In genomic region chr16:14632693-14633569, GRCh38 we compare ENCODE assay signal across 8 cellular contexts. TPM values are rescaled to one million over a fixed set of nuclear protein-coding genes. Genes with fewer than 3 reads are reported as not detected.
DNase-seq lines count a peak whose midpoint lies in the region; ATAC-seq, FAIRE-seq and TF ChIP-seq lines count a peak whose summit lies in the region.

Gene BFAR (plus strand): TSS chr16:14632951. CDS start chr16:14644347, 11,396 bp downstream.

- peak; percentile 83 for ATAC-seq in GM21786 (IDR thresholded peaks at IDR 0.05; ENCODE audit: unreplicated experiment)
- ATAC-seq in activated T-cell treated with anti-CD3 and anti-CD28 coated beads, Interleukin-2, amount 50 U/mL, for 72 hours (replicated peaks in 1 of 2) = peak; percentile 82 to 83

- H3K4me1 ChIP-seq in esophagus muscularis mucosa = peaks cover 45 to 78% (median 69%) of the 10 kb centered on the region in 4 donors

- no peaks in the 10 kb centered on the region for H3K27me3 Mint-ChIP-seq in activated T-cell treated with anti-CD3 and anti-CD28 coated beads, Interleukin-2, amount 50 U/mL, for 72 hours (ENCODE audit: low read depth)

- no peaks in the 10 kb centered on the region for H3K27me3 ChIP-seq in esophagus muscularis mucosa

- peak within 1 kb of the TSS; percentile 73 to 96 (median 92) for H3K4me3 ChIP-seq in esophagus muscularis mucosa

- peaks cover 69% of the 10 kb centered on the region for H3K4me1 Mint-ChIP-seq in activated T-cell treated with anti-CD3 and anti-CD28 coated beads, Interleukin-2, amount 50 U/mL, for 72 hours (ENCODE audit: low read depth)

- FAIRE-seq in RCC 7860 (lab: Jason Lieb, UNC) = peak; percentile 84

- TF ChIP-seq CTCF in esophagus muscularis mucosa (IDR thresholded peaks at IDR 0.05) = no peak

- peaks cover 6 to 9% of the 10 kb centered on the region in 2 donors for H3K36me3 Mint-ChIP-seq in activated T-cell treated with anti-CD3 and anti-CD28 coated beads, Interleukin-2, amount 50 U/mL, for 72 hours (ENCODE audit: insufficient read depth in 2 of 2)

- no peak for TF ChIP-seq POLR2A in esophagus muscularis mucosa (IDR thresholded peaks at IDR 0.05; ENCODE audit: low read depth)

- H3K36me3 ChIP-seq in KOPT-K1 (ENCODE audit: insufficient read depth, low read length) = peaks cover 35% of the 10 kb centered on the region
- H3K36me3 ChIP-seq in esophagus muscularis mucosa = peaks cover 3 to 4% (median 3%) of the 10 kb centered on the region in 4 donors

- H3K27ac ChIP-seq in KOPT-K1 (ENCODE audit: low read depth, low read length, poor library complexity, severe bottlenecking) (peak within 1 kb of the TSS; percentile 91), esophagus muscularis mucosa (replicated peaks in 1 of 4) (peak within 1 kb of the TSS; percentile 92 to 97 (median 94))

- H3K9me3 Mint-ChIP-seq in activated T-cell treated with anti-CD3 and anti-CD28 coated beads, Interleukin-2, amount 50 U/mL, for 72 hours = no peaks in the 10 kb centered on the region

- under 1% methylated on average over 44 of the region's 69 CpGs for WGBS in esophagus muscularis mucosa

- no peak for TF ChIP-seq EP300 in esophagus muscularis mucosa (IDR thresholded peaks at IDR 0.05)

- peak within 1 kb of the TSS; percentile 95 for H3K27ac Mint-ChIP-seq in activated T-cell treated with anti-CD3 and anti-CD28 coated beads, Interleukin-2, amount 50 U/mL, for 72 hours

- no peaks in the 10 kb centered on the region for H3K9me3 ChIP-seq in KOPT-K1 (ENCODE audit: insufficient read depth, low read length, poor library complexity, severe bottlenecking)
- no peaks in the 10 kb centered on the region for H3K9me3 ChIP-seq in esophagus muscularis mucosa

- DNase-seq in DMS79 (lab: John Stamatoyannopoulos, UW) = peak; percentile 91
- peak; percentile 95 for DNase-seq in RCC 7860 (ENCODE audit: low spot score)
- peak; percentile 99 for DNase-seq in activated T-cell treated with anti-CD3 and anti-CD28 coated beads, Interleukin-2, amount 50 U/mL, for 72 hours
- DNase-seq in esophagus muscularis mucosa (ENCODE audit: extremely low spot score) = peak; percentile 100
- peak; percentile 98 for DNase-seq in myocyte (ENCODE audit: low read depth)
- DNase-seq in stimulated activated CD8-positive, alpha-beta memory T cell treated with anti-CD3 and anti-CD28 coated beads, Interleukin-7, amount 100 ng/mL, for 48 hours (ENCODE audit: extremely low read depth in 1 of 2, low read depth in 1 of 2) = peak; percentile 98

- H3K4me3 Mint-ChIP-seq in activated T-cell treated with anti-CD3 and anti-CD28 coated beads, Interleukin-2, amount 50 U/mL, for 72 hours = peak within 1 kb of the TSS; percentile 99 to 100

- intact Hi-C loops in esophagus muscularis mucosa (cut with DNase I) = no loop called here

RNA-seq across cellular contexts. Expression of gene BFAR, which starts in this region (rescaled TPM):
- 10 to 100 TPM; 67.3 to 79.7 TPM for total RNA-seq in activated T-cell treated with anti-CD3 and anti-CD28 coated beads, Interleukin-2, amount 50 U/mL, for 72 hours
- total RNA-seq in esophagus muscularis mucosa (10 to 100 TPM; 39.1 to 59.8 (median 54.7) TPM), myocyte (47.6 and 72.3 TPM in 2 replicates)
- 49.8 TPM for polyA plus RNA-seq in myocyte (2012)

Comparison
In these comparisons a context has a peak if more than half of its experiments do, and no peak if none do; other contexts are left out.
1. Peak in every context shown above with its lines: DNase-seq, ATAC-seq, H3K4me3 ChIP-seq and H3K27ac ChIP-seq.